8 cellular contexts compared by ENCODE assay signal in genomic region chr5:33891731-33892418, GRCh38. TPM values are rescaled to one million over a fixed set of nuclear protein-coding genes. Genes with fewer than 3 reads are reported as not detected.
DNase-seq lines count a peak whose midpoint lies in the region; ATAC-seq and TF ChIP-seq lines count a peak whose summit lies in the region.

TSS of gene ADAMTS12 (minus strand) at chr5:33891990. CDS start at chr5:33891856, 134 bp downstream.

- ATAC-seq in HG02852 (IDR thresholded peaks at IDR 0.05; ENCODE audit: unreplicated experiment) (peak; percentile 42), left lung (peak; percentile 66), HG03520 (IDR thresholded peaks at IDR 0.05; ENCODE audit: unreplicated experiment) (no peak)

- peaks cover 40% of the 10 kb centered on the region for H3K27me3 Mint-ChIP-seq in MCF 10A (ENCODE audit: insufficient read depth, unreplicated experiment)

- no TSS peak for BruUV-seq in MCF 10A (replicated peaks; lab: Mats Ljungman, UMichigan)

- no peaks in the 10 kb centered on the region for H3K9me3 ChIP-seq in left lung
- H3K9me3 ChIP-seq in tibial nerve = no peaks in the 10 kb centered on the region

- WGBS in tibial nerve, 2 donors = 2 to 4% methylated on average over 21 to 40 of the region's 40 CpGs

- H3K27ac ChIP-seq in left lung = peak within 1 kb of the TSS in 1 of 2 donors; percentile 47
- H3K27ac ChIP-seq in tibial nerve = peak within 1 kb of the TSS in 3 of 4 donors; percentile 23 to 60 (median 37)

- H3K27ac Mint-ChIP-seq in MCF 10A (ENCODE audit: low read depth, unreplicated experiment) = no peak within 1 kb of the TSS

- POLR2A ChIA-PET in MCF 10A (lab: Yijun Ruan, JAX) = no interaction called here

- TF ChIP-seq EP300 in tibial nerve (IDR thresholded peaks at IDR 0.05) = no peak

- peaks cover 7% of the 10 kb centered on the region for H3K9me3 Mint-ChIP-seq in MCF 10A (ENCODE audit: unreplicated experiment)

- CTCF ChIA-PET in MCF 10A (lab: Yijun Ruan, JAX) = interaction anchor here (0.6 to 2.8 kb wide), 4 partner anchors 42 to 86 kb away, joined by 3 to 13 read pairs (median 3); no protein-coding TSS in a partner anchor

- H3K4me3 ChIP-seq in left lung (peak within 1 kb of the TSS; percentile 26 to 32), tibial nerve (peak within 1 kb of the TSS; percentile 27 to 60 (median 40))

- intact Hi-C loops in MCF 10A (cut with micrococcal nuclease) (no loop called here), left lung (cut with DNase I) (no loop called here)

- no peaks in the 10 kb centered on the region for H3K36me3 Mint-ChIP-seq in MCF 10A (ENCODE audit: insufficient read depth, unreplicated experiment)

- TF ChIP-seq CTCF in MCF 10A (IDR thresholded peaks at IDR 0.05; ENCODE audit: unreplicated experiment) = no peak
- no peak for TF ChIP-seq CTCF in left lung (IDR thresholded peaks at IDR 0.05)
- no peak for TF ChIP-seq CTCF in tibial nerve (IDR thresholded peaks at IDR 0.05)

- H3K36me3 ChIP-seq in left lung (no peaks in the 10 kb centered on the region), tibial nerve (no peaks in the 10 kb centered on the region)

- H3K27me3 ChIP-seq in left lung (peaks cover 0 to 59% of the 10 kb centered on the region in 2 donors), tibial nerve (no peaks in the 10 kb centered on the region)

- peak within 1 kb of the TSS; percentile 53 for H3K4me3 Mint-ChIP-seq in MCF 10A (ENCODE audit: unreplicated experiment)

- DNase-seq in AG08395 (ENCODE audit: low spot score) (peak; percentile 48), MCF 10A (ENCODE audit: unreplicated experiment) (peak; percentile 18), left lung (peak; percentile 42 to 82), tibial nerve (ENCODE audit: low spot score in 2 of 2) (no peak), DMS 273 (lab: John Stamatoyannopoulos, UW; ENCODE audit: unreplicated experiment) (no peak), NCI-H345 (lab: John Stamatoyannopoulos, UW) (no peak)

- H3K4me1 Mint-ChIP-seq in MCF 10A (ENCODE audit: insufficient read depth, unreplicated experiment) = peaks cover 10% of the 10 kb centered on the region

- no peak for TF ChIP-seq POLR2A in tibial nerve (IDR thresholded peaks at IDR 0.05)

- H3K4me1 ChIP-seq in left lung = no peaks in the 10 kb centered on the region
- H3K4me1 ChIP-seq in tibial nerve = peaks cover 0 to 34% (median 14%) of the 10 kb centered on the region in 4 donors

RNA-seq across cellular contexts. Expression of gene ADAMTS12, which starts in this region (rescaled TPM):
- not detected in 2 replicates for total RNA-seq in MCF 10A (2022)
- total RNA-seq in left lung = 10 to 100 TPM; 11.6 to 34.4 TPM
- 10 to 100 TPM in 2 of 4 donors, 1 to 10 TPM in 2; 7.1 to 10.4 (median 9.7) TPM for total RNA-seq in tibial nerve

Comparison
In these comparisons a context has a peak if more than half of its experiments do, and no peak if none do; other contexts are left out.
1. Peak in DNase-seq in MCF 10A; RNA of the gene not detected or under 1 TPM.
2. DNase-seq: peak in AG08395 (single experiment) and left lung (2 of 2); none in tibial nerve (0 of 2), DMS 273 (single experiment) and NCI-H345 (single experiment).